Comparison of ENCODE assay signal across 9 cellular contexts in the genomic region with DNA sequence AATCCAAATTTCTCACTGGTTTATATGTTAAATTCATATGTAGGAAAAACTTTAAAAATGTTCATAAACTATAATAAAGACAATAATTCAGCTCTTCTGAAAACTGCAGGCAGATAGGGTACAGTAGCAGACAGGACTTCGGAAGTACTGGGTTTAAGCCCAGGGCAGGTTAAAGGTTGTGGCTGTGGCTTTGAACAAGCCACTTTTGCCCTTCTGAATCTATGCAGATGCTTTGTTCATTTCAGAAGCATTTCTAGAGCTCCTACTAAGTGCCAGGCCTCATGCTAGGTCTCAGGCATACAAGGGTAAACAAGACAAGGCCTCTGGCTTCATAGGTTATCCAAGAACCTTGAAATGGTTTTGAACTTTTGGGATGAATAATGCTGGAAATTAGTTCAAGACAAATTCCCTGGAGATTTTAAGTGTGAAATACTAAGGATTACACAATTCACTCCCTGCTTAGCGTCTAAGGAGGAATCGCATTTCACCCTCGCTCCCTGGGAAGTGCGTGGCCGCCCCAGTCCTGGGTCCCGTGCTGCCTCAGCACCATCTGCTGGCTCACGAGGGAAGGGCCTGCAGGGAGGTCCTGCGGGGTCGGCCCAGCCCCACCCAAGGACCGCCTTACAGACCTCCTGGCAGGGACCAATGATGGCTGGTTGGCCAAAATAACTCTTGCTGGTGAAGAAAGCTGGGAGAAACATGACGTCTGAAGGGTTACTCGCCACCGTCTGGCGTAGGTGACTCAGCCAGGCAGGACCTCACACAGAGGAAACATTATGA.
DNase-seq lines count a peak whose midpoint lies in the region; ATAC-seq and TF ChIP-seq lines count a peak whose summit lies in the region.
"Had no signal": no experiment of that assay in that cellular context is flagged by ENCODE, and none has a peak within 500 bp of the region (broad histone marks: within the 10 kb centered on the region; RNA-seq: fewer than 3 reads in every experiment).

No MANE protein-coding gene starts in this region.

- peaks cover 0 to 7% (median 0%) of the 10 kb centered on the region in 7 donors for H3K27me3 ChIP-seq in heart right ventricle

- POLR2A ChIA-PET in T-cell (lab: Charles Lee) = interaction anchor here in 1 of 2 donors (0.5 kb wide), 1 partner anchor 154 kb away, joined by 7 read pairs; no protein-coding TSS in a partner anchor

- H3K27ac ChIP-seq in heart right ventricle = no peak overlapping the region

- CTCF ChIA-PET in T-cell (lab: Charles Lee) = no interaction called here

- peak; percentile 63 to 93 (median 84) for TF ChIP-seq CTCF in heart right ventricle (IDR thresholded peaks at IDR 0.05)

- H3K4me1 Mint-ChIP-seq in T-cell = no peaks in the 10 kb centered on the region
- H3K4me1 Mint-ChIP-seq: activated naive CD4-positive, alpha-beta T cell treated with anti-CD3 and anti-CD28 coated beads, Interleukin-2, amount 50 U/mL, for 24 hours had no signal

- intact Hi-C loops in heart right ventricle (cut with DNase I) = loop anchor here in 8 of 10 donors (1.0 to 10.0 kb wide), 9 partner anchors 58 to 878 kb away; no protein-coding TSS in a partner anchor

- H3K4me3 Mint-ChIP-seq in T-cell = no peak overlapping the region
- H3K4me3 Mint-ChIP-seq: activated naive CD4-positive, alpha-beta T cell treated with anti-CD3 and anti-CD28 coated beads, Interleukin-2, amount 50 U/mL, for 24 hours had no signal

- peaks cover 0 to 23% (median 0%) of the 10 kb centered on the region in 9 donors for H3K4me1 ChIP-seq in heart right ventricle

- H3K27ac Mint-ChIP-seq in T-cell = no peak overlapping the region
- H3K27ac Mint-ChIP-seq: activated naive CD4-positive, alpha-beta T cell treated with anti-CD3 and anti-CD28 coated beads, Interleukin-2, amount 50 U/mL, for 24 hours had no signal

- DNase-seq in SHP77 (lab: John Stamatoyannopoulos, UW) (peak; percentile 48 to 59), SHP77 treated with DMSO at 0.1 percent for 48 hours (lab: John Stamatoyannopoulos, UW) (no peak), SW480 (ENCODE audit: low spot score) (peak; percentile 7), heart right ventricle (peak; percentile 54 to 75), retina (peak; percentile 59), T-cell (no peak)
- DNase-seq in activated CD8-positive, alpha-beta memory T cell treated with anti-CD3 and anti-CD28 coated beads for 24 hours = no peak

- H3K9me3 ChIP-seq in heart right ventricle = no peaks in the 10 kb centered on the region

- H3K9me3 Mint-ChIP-seq in T-cell = peaks cover 0 to 16% (median 13%) of the 10 kb centered on the region in 3 donors
- H3K9me3 Mint-ChIP-seq: activated naive CD4-positive, alpha-beta T cell treated with anti-CD3 and anti-CD28 coated beads, Interleukin-2, amount 50 U/mL, for 24 hours had no signal

- H3K36me3 Mint-ChIP-seq in T-cell = no peaks in the 10 kb centered on the region
- H3K36me3 Mint-ChIP-seq: activated naive CD4-positive, alpha-beta T cell treated with anti-CD3 and anti-CD28 coated beads, Interleukin-2, amount 50 U/mL, for 24 hours had no signal

- no peak overlapping the region for H3K4me3 ChIP-seq in heart right ventricle

- no peaks in the 10 kb centered on the region for H3K36me3 ChIP-seq in heart right ventricle

- ATAC-seq in HG03196 (IDR thresholded peaks at IDR 0.05; ENCODE audit: unreplicated experiment) = peak; percentile 72
- ATAC-seq in heart right ventricle = peak; percentile 94 to 99 (median 96)
- no peak for ATAC-seq in T-cell (replicated peaks in 1 of 4)

- 12 to 14% methylated on average over 15 of the region's 15 CpGs for WGBS in heart right ventricle, 2 donors

- H3K27me3 Mint-ChIP-seq in T-cell = no peaks in the 10 kb centered on the region

Comparison
In these comparisons a context has a peak if more than half of its experiments do, and no peak if none do; other contexts are left out.
1. DNase-seq: peak in SHP77 (2 of 2), SW480 (single experiment), heart right ventricle (2 of 2) and retina (single experiment); none in SHP77 treated with DMSO at 0.1 percent for 48 hours (single experiment), T-cell (0 of 34) and activated CD8-positive, alpha-beta memory T cell treated with anti-CD3 and anti-CD28 coated beads for 24 hours (single experiment).
2. ATAC-seq: peak in HG03196 (single experiment) and heart right ventricle (8 of 8); none in T-cell (0 of 4).